Comparison of ENCODE assay signal across 18 cellular contexts in genomic region chr20:53568351-53568750, GRCh38.
"Had no signal": no experiment of that assay in that cellular context is flagged by ENCODE, and none has a peak within 500 bp of the region (broad histone marks: within the 10 kb centered on the region; RNA-seq: fewer than 3 reads in every experiment).

No MANE protein-coding gene starts in this region.

- H3K27me3 Mint-ChIP-seq: activated B cell treated with CpG ODN at 0.5 μM for 24 hours; activated CD4-positive, alpha-beta T cell treated with anti-CD3 and anti-CD28 coated beads, Interleukin-2, amount 10 ng/mL, durations not matched to agents 24 days and 14 days; memory B cell had no signal

- H3K27ac ChIP-seq: adrenal gland, coronary artery, gastrocnemius medialis, heart right ventricle, neural progenitor cell, pancreas, thyroid gland, uterus had no signal

- H3K4me2 ChIP-seq: neural progenitor cell had no signal

- H3K9ac ChIP-seq: neural progenitor cell had no signal

- H2AFZ ChIP-seq: neural progenitor cell had no signal

- H3K4me1 ChIP-seq: adrenal gland, gastrocnemius medialis, neural progenitor cell had no signal

- H3K36me3 ChIP-seq: uterus had no signal

- H3K27me3 ChIP-seq: adrenal gland, gastrocnemius medialis, heart right ventricle, neural progenitor cell, pancreas, thyroid gland, uterus had no signal

- H3K9me3 ChIP-seq: adrenal gland, gastrocnemius medialis, heart right ventricle, pancreas, thyroid gland, uterus had no signal

- ATAC-seq: gastrocnemius medialis, heart right ventricle, left lobe of liver, pancreas had no signal

- H3K27ac Mint-ChIP-seq: activated B cell treated with CpG ODN at 0.5 μM for 24 hours; activated CD4-positive, alpha-beta T cell treated with anti-CD3 and anti-CD28 coated beads, Interleukin-2, amount 10 ng/mL, durations not matched to agents 24 days and 14 days; neural progenitor cell; T-helper 1 cell treated with Interleukin-12 subunit alpha and Interleukin-12 subunit beta and Interleukin-4 antibody, amounts not matched to agents 30 μg/mL and 1 μg/mL, for 36 hours had no signal

- H3K9me3 Mint-ChIP-seq: activated B cell treated with CpG ODN at 0.5 μM for 24 hours; activated CD4-positive, alpha-beta T cell treated with anti-CD3 and anti-CD28 coated beads, Interleukin-2, amount 10 ng/mL, durations not matched to agents 24 days and 14 days; memory B cell; neural progenitor cell; T-helper 1 cell treated with Interleukin-12 subunit alpha and Interleukin-12 subunit beta and Interleukin-4 antibody, amounts not matched to agents 30 μg/mL and 1 μg/mL, for 36 hours had no signal

- DNase-seq: activated B cell treated with CpG ODN at 0.5 μM for 24 hours; activated CD4-positive, alpha-beta T cell treated with anti-CD3 and anti-CD28 coated beads, Interleukin-2, amount 10 ng/mL, durations not matched to agents 24 days and 14 days; activated gamma-delta T cell treated with Interleukin-2 at 50 U/mL for 16 hours; activated T-cell treated with anti-CD3 and anti-CD28 coated beads, Interleukin-2, amount 50 U/mL, for 48 hours; caudate nucleus; effector CD4-positive, alpha-beta T cell; gastrocnemius medialis; heart right ventricle; pancreas; stimulated activated CD4-positive, alpha-beta T cell treated with anti-CD3 and anti-CD28 coated beads, Interleukin-4, amount 100 ng/mL, for 1 hour; thyroid gland; uterus had no signal

- H3K4me3 Mint-ChIP-seq: activated B cell treated with CpG ODN at 0.5 μM for 24 hours; activated CD4-positive, alpha-beta T cell treated with anti-CD3 and anti-CD28 coated beads, Interleukin-2, amount 10 ng/mL, durations not matched to agents 24 days and 14 days; memory B cell; neural progenitor cell; T-helper 1 cell treated with Interleukin-12 subunit alpha and Interleukin-12 subunit beta and Interleukin-4 antibody, amounts not matched to agents 30 μg/mL and 1 μg/mL, for 36 hours had no signal

- H3K4me3 ChIP-seq: adrenal gland, coronary artery, gastrocnemius medialis, heart right ventricle, neural progenitor cell, pancreas, thyroid gland, uterus had no signal
